Comparison of ENCODE assay signal across 24 cellular contexts in genomic region chr9:33914887-33915286, GRCh38.
DNase-seq lines count a peak whose midpoint lies in the region; ATAC-seq and TF ChIP-seq lines count a peak whose summit lies in the region.
"Had no signal": no experiment of that assay in that cellular context is flagged by ENCODE, and none has a peak within 500 bp of the region (broad histone marks: within the 10 kb centered on the region; RNA-seq: fewer than 3 reads in every experiment).

No MANE protein-coding gene starts in this region.

- H3K27me3 ChIP-seq in CD4-positive, CD25-positive, alpha-beta regulatory T cell (ENCODE audit: control insufficient read depth, insufficient read depth, low read length) = no peaks in the 10 kb centered on the region
- H3K27me3 ChIP-seq in naive thymus-derived CD4-positive, alpha-beta T cell (ENCODE audit: control insufficient read depth in 2 of 2, insufficient read depth in 2 of 2, low read length in 2 of 2) = no peaks in the 10 kb centered on the region
- H3K27me3 ChIP-seq: cardiac muscle cell, heart left ventricle, thyroid gland had no signal

- intact Hi-C loops in naive thymus-derived CD4-positive, alpha-beta T cell (cut with micrococcal nuclease) = no loop called here

- POLR2A ChIA-PET in naive thymus-derived CD4-positive, alpha-beta T cell (lab: Charles Lee) = interaction anchor here (0.6 to 0.7 kb wide), 2 partner anchors 14 to 43 kb away, joined by 3 read pairs; no protein-coding TSS in a partner anchor

- H3K4me3 Mint-ChIP-seq in CD4-positive, CD25-positive, alpha-beta regulatory T cell = no peak overlapping the region
- H3K4me3 Mint-ChIP-seq in T-helper 17 cell = no peak overlapping the region
- H3K4me3 Mint-ChIP-seq in naive thymus-derived CD4-positive, alpha-beta T cell = no peak overlapping the region
- H3K4me3 Mint-ChIP-seq: dendritic cell treated with granulocyte-macrophage colony-stimulating factor and Interleukin-4, amounts not matched to agents 40 ng/mL and 50 ng/mL, for 4 days; stimulated activated naive B cell treated with anti-CD40 and anti-IgM and Interleukin-4, amounts not matched to agents 10 μg/mL and 1 μg/mL and 100 μg/mL, for 72 hours had no signal

- no peaks in the 10 kb centered on the region for H3K9me3 Mint-ChIP-seq in CD4-positive, CD25-positive, alpha-beta regulatory T cell
- H3K9me3 Mint-ChIP-seq in naive thymus-derived CD4-positive, alpha-beta T cell = no peaks in the 10 kb centered on the region
- H3K9me3 Mint-ChIP-seq: dendritic cell treated with granulocyte-macrophage colony-stimulating factor and Interleukin-4, amounts not matched to agents 40 ng/mL and 50 ng/mL, for 4 days; neural crest cell; stimulated activated naive B cell treated with anti-CD40 and anti-IgM and Interleukin-4, amounts not matched to agents 10 μg/mL and 1 μg/mL and 100 μg/mL, for 72 hours had no signal

- H3K4me1 Mint-ChIP-seq in CD4-positive, CD25-positive, alpha-beta regulatory T cell = peaks cover 0 to 7% (median 2%) of the 10 kb centered on the region in 4 donors
- H3K4me1 Mint-ChIP-seq in T-helper 17 cell = peaks cover 12% of the 10 kb centered on the region
- H3K4me1 Mint-ChIP-seq in naive thymus-derived CD4-positive, alpha-beta T cell = peaks cover 0 to 7% (median 0%) of the 10 kb centered on the region in 7 donors
- H3K4me1 Mint-ChIP-seq: neural crest cell; stimulated activated naive B cell treated with anti-CD40 and anti-IgM and Interleukin-4, amounts not matched to agents 10 μg/mL and 1 μg/mL and 100 μg/mL, for 72 hours had no signal

- H3K27ac ChIP-seq in 22Rv1 = peak overlapping the region; percentile 47
- H3K27ac ChIP-seq in CD4-positive, CD25-positive, alpha-beta regulatory T cell (ENCODE audit: insufficient read depth, low read length, poor library complexity, severe bottlenecking) = no peak overlapping the region
- no peak overlapping the region for H3K27ac ChIP-seq in naive thymus-derived CD4-positive, alpha-beta T cell (ENCODE audit: low read depth, low read length)
- H3K27ac ChIP-seq: heart left ventricle, skin epidermis, thyroid gland had no signal

- H3K36me3 Mint-ChIP-seq in CD4-positive, CD25-positive, alpha-beta regulatory T cell = peaks cover 40% of the 10 kb centered on the region
- H3K36me3 Mint-ChIP-seq in T-helper 17 cell (ENCODE audit: low read depth) = peaks cover 3% of the 10 kb centered on the region
- H3K36me3 Mint-ChIP-seq in naive thymus-derived CD4-positive, alpha-beta T cell = peaks cover 9 to 29% (median 22%) of the 10 kb centered on the region in 5 donors

- TF ChIP-seq CTCF in 22Rv1 (IDR thresholded peaks at IDR 0.05) = no peak

- H3K27me3 Mint-ChIP-seq in CD4-positive, CD25-positive, alpha-beta regulatory T cell = no peaks in the 10 kb centered on the region
- H3K27me3 Mint-ChIP-seq in T-helper 17 cell = no peaks in the 10 kb centered on the region
- H3K27me3 Mint-ChIP-seq in naive thymus-derived CD4-positive, alpha-beta T cell = no peaks in the 10 kb centered on the region
- H3K27me3 Mint-ChIP-seq: dendritic cell treated with granulocyte-macrophage colony-stimulating factor and Interleukin-4, amounts not matched to agents 40 ng/mL and 50 ng/mL, for 4 days; stimulated activated naive B cell treated with anti-CD40 and anti-IgM and Interleukin-4, amounts not matched to agents 10 μg/mL and 1 μg/mL and 100 μg/mL, for 72 hours had no signal

- no peak for ATAC-seq in CD4-positive, CD25-positive, alpha-beta regulatory T cell (ENCODE audit: low read depth in 2 of 2)
- ATAC-seq in T-helper 17 cell = no peak
- ATAC-seq in naive thymus-derived CD4-positive, alpha-beta T cell = no peak
- ATAC-seq in GM21723 (IDR thresholded peaks at IDR 0.05; ENCODE audit: unreplicated experiment) = no peak
- ATAC-seq in GM19351 (IDR thresholded peaks at IDR 0.05; ENCODE audit: unreplicated experiment) = no peak
- ATAC-seq: heart left ventricle; stimulated activated naive B cell treated with anti-CD40 and anti-IgM and Interleukin-4, amounts not matched to agents 10 μg/mL and 1 μg/mL and 100 μg/mL, for 72 hours had no signal

- CTCF ChIA-PET in naive thymus-derived CD4-positive, alpha-beta T cell (lab: Charles Lee) = no interaction called here

- peak overlapping the region; percentile 5 to 57 (median 42) for H3K27ac Mint-ChIP-seq in CD4-positive, CD25-positive, alpha-beta regulatory T cell
- peak overlapping the region; percentile 87 for H3K27ac Mint-ChIP-seq in T-helper 17 cell
- peak overlapping the region in 8 of 9 donors; percentile 15 to 71 (median 50) for H3K27ac Mint-ChIP-seq in naive thymus-derived CD4-positive, alpha-beta T cell
- H3K27ac Mint-ChIP-seq: dendritic cell treated with granulocyte-macrophage colony-stimulating factor and Interleukin-4, amounts not matched to agents 40 ng/mL and 50 ng/mL, for 4 days had no signal

- peaks cover 49% of the 10 kb centered on the region for H3K36me3 ChIP-seq in CD4-positive, CD25-positive, alpha-beta regulatory T cell (ENCODE audit: control insufficient read depth, insufficient read depth, low read length)
- peaks cover 0 to 48% (median 9%) of the 10 kb centered on the region in 3 experiments for H3K36me3 ChIP-seq in naive thymus-derived CD4-positive, alpha-beta T cell (ENCODE audit: control insufficient read depth in 2 of 3, insufficient read depth in 3 of 3, low read length in 3 of 3)

- H3K4me3 ChIP-seq in CD4-positive, CD25-positive, alpha-beta regulatory T cell (ENCODE audit: low read depth, low read length) = no peak overlapping the region
- no peak overlapping the region for H3K4me3 ChIP-seq in naive thymus-derived CD4-positive, alpha-beta T cell (ENCODE audit: low read length)
- H3K4me3 ChIP-seq: cardiac muscle cell, heart left ventricle, skin epidermis, thyroid gland had no signal

- no peaks in the 10 kb centered on the region for H3K9me3 ChIP-seq in CD4-positive, CD25-positive, alpha-beta regulatory T cell (ENCODE audit: control insufficient read depth in 2 of 2, low read length in 2 of 2)
- no peaks in the 10 kb centered on the region for H3K9me3 ChIP-seq in T-helper 17 cell (ENCODE audit: control insufficient read depth, low read length, poor library complexity, severe bottlenecking)
- no peaks in the 10 kb centered on the region for H3K9me3 ChIP-seq in naive thymus-derived CD4-positive, alpha-beta T cell (ENCODE audit: control insufficient read depth in 2 of 3, low read length in 3 of 3)
- H3K9me3 ChIP-seq: heart left ventricle, SK-N-SH, thyroid gland had no signal

- no peaks in the 10 kb centered on the region for H3K4me1 ChIP-seq in CD4-positive, CD25-positive, alpha-beta regulatory T cell (ENCODE audit: control insufficient read depth, insufficient read depth, low read length, poor library complexity, severe bottlenecking)
- H3K4me1 ChIP-seq in naive thymus-derived CD4-positive, alpha-beta T cell (ENCODE audit: control insufficient read depth in 2 of 2, insufficient read depth in 2 of 2, low read length in 2 of 2) = no peaks in the 10 kb centered on the region

- DNase-seq in CD4-positive, CD25-positive, alpha-beta regulatory T cell = no peak
- DNase-seq in T-helper 17 cell (no peak), NCI-H1092 (lab: John Stamatoyannopoulos, UW) (no peak)
- no peak for DNase-seq in naive thymus-derived CD4-positive, alpha-beta T cell
- DNase-seq: anterior cingulate cortex; DMS79; heart left ventricle; KG1; left colon; mesendoderm; NCI-H146; NCI-H526; RPMI8226; SK-N-SH; stimulated activated CD4-positive, alpha-beta T cell treated with anti-CD3 and anti-CD28 coated beads, Interleukin-1b, Interleukin-23, amount 100 ng/mL, for 48 hours; stimulated activated naive B cell treated with anti-CD40 and anti-IgM and Interleukin-4, amounts not matched to agents 10 μg/mL and 1 μg/mL and 100 μg/mL, for 72 hours; thyroid gland had no signal
